ENCODE assay signal across 27 cellular contexts in the genomic region with DNA sequence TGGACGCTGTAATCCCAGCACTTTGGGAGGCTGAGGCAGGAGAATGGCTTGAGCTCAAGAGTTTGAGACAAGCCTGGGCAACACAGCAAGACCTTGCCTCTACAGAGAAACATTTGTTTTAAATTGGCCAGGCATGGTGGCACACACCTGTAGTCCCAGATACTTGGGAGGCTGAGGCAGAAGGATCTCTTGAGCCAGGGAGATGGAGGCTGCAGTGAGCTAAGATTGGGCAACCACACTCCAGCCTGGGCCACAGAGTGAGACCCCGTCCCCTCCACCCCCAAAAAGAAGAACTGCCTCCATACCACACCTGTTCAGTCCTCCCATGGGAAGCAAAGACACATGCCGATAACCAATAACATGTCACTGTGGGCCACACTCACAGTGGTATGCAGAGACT.
"Had no signal": no experiment of that assay in that cellular context is flagged by ENCODE, and none has a peak within 500 bp of the region (broad histone marks: within the 10 kb centered on the region; RNA-seq: fewer than 3 reads in every experiment).

No MANE protein-coding gene starts in this region.

- ATAC-seq: effector memory CD8-positive, alpha-beta T cell; heart right ventricle; left cardiac atrium; left lung; naive thymus-derived CD4-positive, alpha-beta T cell; sciatic nerve; stimulated activated naive CD8-positive, alpha-beta T cell treated with anti-CD3 and anti-CD28 coated beads, Interleukin-15, amount 100 ng/mL, for 72 hours had no signal

- H3K36me3 Mint-ChIP-seq: naive thymus-derived CD4-positive, alpha-beta T cell had no signal

- H3K4me3 Mint-ChIP-seq: effector memory CD8-positive, alpha-beta T cell; naive thymus-derived CD4-positive, alpha-beta T cell; nephron; neural progenitor cell; stimulated activated naive CD8-positive, alpha-beta T cell treated with anti-CD3 and anti-CD28 coated beads, Interleukin-15, amount 100 ng/mL, for 72 hours had no signal

- H3K27ac ChIP-seq: esophagus squamous epithelium, heart right ventricle, left lung, neural progenitor cell, parathyroid adenoma, suprapubic skin, transverse colon, vagina had no signal

- H3K9me3 Mint-ChIP-seq: effector memory CD8-positive, alpha-beta T cell; naive thymus-derived CD4-positive, alpha-beta T cell; nephron; neural progenitor cell; stimulated activated naive CD8-positive, alpha-beta T cell treated with anti-CD3 and anti-CD28 coated beads, Interleukin-15, amount 100 ng/mL, for 72 hours had no signal

- H3K27ac Mint-ChIP-seq: effector memory CD8-positive, alpha-beta T cell; stimulated activated naive CD8-positive, alpha-beta T cell treated with anti-CD3 and anti-CD28 coated beads, Interleukin-15, amount 100 ng/mL, for 72 hours had no signal

- DNase-seq: effector memory CD8-positive, alpha-beta T cell; erythroblast; esophagus squamous epithelium; foreskin melanocyte; glutamatergic neuron; heart right ventricle; hippocampal formation; left cardiac atrium; left lung; mammary epithelial cell; mesendoderm; midbrain; naive thymus-derived CD4-positive, alpha-beta T cell; stimulated activated CD4-positive, alpha-beta T cell treated with anti-CD3 and anti-CD28 coated beads, Interleukin-12 subunit alpha, Interleukin-12 subunit beta, amount 100 ng/mL, for 4 hours; stimulated activated CD4-positive, alpha-beta T cell treated with anti-CD3 and anti-CD28 coated beads, Interleukin-1b, Interleukin-23, amount 100 ng/mL, for 48 hours; stimulated activated CD4-positive, alpha-beta T cell treated with anti-CD3 and anti-CD28 coated beads, Interleukin-4, amount 100 ng/mL, for 1 hour; stimulated activated CD8-positive, alpha-beta memory T cell treated with anti-CD3 and anti-CD28 coated beads, Interleukin-4, amount 100 ng/mL, for 48 hours; stimulated activated naive CD4-positive, alpha-beta T cell; stimulated activated naive CD8-positive, alpha-beta T cell treated with anti-CD3 and anti-CD28 coated beads, Interleukin-15, amount 100 ng/mL, for 72 hours; transverse colon had no signal

- H3K27me3 Mint-ChIP-seq: effector memory CD8-positive, alpha-beta T cell; naive thymus-derived CD4-positive, alpha-beta T cell; progenitor cell of endocrine pancreas; stimulated activated naive CD8-positive, alpha-beta T cell treated with anti-CD3 and anti-CD28 coated beads, Interleukin-15, amount 100 ng/mL, for 72 hours had no signal
